1 cellular context compared by ENCODE assay signal in the genomic region with DNA sequence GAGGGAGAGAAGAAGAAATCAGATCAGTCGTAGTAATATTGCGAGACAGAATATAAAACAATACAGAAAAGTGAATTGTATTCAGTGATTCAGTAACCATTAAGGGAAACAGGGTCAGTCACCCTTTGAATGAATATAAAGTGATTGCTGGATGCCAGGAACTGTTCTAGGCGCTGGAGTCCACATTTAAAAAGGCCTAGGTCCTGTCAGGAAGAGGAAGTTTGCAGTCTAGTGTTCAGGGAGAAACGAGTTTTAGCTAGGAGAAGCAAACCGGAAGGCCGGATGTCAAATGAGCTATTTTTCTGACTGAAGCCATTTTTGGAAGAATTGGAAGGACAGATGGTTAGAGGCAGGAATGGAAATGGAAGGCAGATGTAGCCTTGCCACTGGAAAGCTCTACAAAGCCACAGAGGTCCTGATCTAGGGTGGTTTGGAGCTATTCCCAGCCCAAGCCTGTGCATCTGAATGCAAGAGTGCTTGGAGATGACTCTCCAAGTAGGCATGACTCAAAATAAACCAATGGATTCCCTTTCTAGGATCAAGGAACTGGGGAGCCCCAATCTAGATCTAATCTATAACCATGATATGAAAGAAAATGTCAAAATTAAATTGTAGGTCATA.
TF ChIP-seq lines count a peak whose summit lies in the region.

No MANE protein-coding gene starts in this region.

TF ChIP-seq in SK-N-SH treated with all-trans-retinoic acid at 6 μM for 48 hours, 23 proteins besides CTCF, POLR2A, EP300 and RAD21 (continued from another document):
- TF ChIP-seq PPARA (CRISPR knock-in tag; IDR thresholded peaks at IDR 0.05; ENCODE audit: borderline replicate concordance), result no peak
- TF ChIP-seq ZNF70 (CRISPR knock-in tag; IDR thresholded peaks at IDR 0.05), result no peak
- TF ChIP-seq, protein P1, sequence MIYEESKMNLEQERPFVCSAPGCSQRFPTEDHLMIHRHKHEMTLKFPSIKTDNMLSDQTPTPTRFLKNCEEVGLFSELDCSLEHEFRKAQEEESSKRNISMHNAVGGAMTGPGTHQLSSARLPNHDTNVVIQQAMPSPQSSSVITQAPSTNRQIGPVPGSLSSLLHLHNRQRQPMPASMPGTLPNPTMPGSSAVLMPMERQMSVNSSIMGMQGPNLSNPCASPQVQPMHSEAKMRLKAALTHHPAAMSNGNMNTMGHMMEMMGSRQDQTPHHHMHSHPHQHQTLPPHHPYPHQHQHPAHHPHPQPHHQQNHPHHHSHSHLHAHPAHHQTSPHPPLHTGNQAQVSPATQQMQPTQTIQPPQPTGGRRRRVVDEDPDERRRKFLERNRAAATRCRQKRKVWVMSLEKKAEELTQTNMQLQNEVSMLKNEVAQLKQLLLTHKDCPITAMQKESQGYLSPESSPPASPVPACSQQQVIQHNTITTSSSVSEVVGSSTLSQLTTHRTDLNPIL (CRISPR knock-in tag; IDR thresholded peaks at IDR 0.05; ENCODE audit: low read depth), result no peak
- TF ChIP-seq, protein P2, sequence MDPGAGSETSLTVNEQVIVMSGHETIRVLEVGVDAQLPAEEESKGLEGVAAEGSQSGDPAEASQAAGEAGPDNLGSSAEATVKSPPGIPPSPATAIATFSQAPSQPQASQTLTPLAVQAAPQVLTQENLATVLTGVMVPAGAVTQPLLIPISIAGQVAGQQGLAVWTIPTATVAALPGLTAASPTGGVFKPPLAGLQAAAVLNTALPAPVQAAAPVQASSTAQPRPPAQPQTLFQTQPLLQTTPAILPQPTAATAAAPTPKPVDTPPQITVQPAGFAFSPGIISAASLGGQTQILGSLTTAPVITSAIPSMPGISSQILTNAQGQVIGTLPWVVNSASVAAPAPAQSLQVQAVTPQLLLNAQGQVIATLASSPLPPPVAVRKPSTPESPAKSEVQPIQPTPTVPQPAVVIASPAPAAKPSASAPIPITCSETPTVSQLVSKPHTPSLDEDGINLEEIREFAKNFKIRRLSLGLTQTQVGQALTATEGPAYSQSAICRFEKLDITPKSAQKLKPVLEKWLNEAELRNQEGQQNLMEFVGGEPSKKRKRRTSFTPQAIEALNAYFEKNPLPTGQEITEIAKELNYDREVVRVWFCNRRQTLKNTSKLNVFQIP (CRISPR knock-in tag; IDR thresholded peaks at IDR 0.05; ENCODE audit: borderline replicate concordance, low read depth), result no peak
- no peak for TF ChIP-seq ZFP30 (CRISPR knock-in tag; IDR thresholded peaks at IDR 0.05)
- TF ChIP-seq CSDC2 (CRISPR knock-in tag; IDR thresholded peaks at IDR 0.05), result no peak
